12 cellular contexts compared by ENCODE assay signal in the genomic region with DNA sequence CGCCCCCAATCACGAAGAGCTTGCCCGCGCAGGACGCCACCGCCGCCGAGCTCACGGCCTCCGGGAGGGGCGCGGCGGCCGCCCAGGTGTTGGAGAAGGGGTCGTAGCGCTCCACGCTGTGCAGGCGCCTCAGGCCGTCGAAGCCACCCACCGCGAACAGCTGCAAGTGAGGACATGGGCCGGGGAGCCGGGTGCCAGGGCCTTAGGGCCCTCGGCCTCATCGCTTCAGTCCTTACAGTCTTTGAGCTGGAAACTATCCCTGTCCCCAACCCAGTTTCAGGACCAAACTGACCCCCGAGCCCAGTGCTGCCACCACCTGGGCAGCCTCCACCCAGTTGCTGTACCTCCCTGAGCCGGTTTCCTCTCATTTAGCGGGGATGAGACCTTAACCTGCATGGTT. TPM values are rescaled to one million over a fixed set of nuclear protein-coding genes. Genes with fewer than 3 reads are reported as not detected.
DNase-seq lines count a peak whose midpoint lies in the region; ATAC-seq and TF ChIP-seq lines count a peak whose summit lies in the region.
"Had no signal": no experiment of that assay in that cellular context is flagged by ENCODE, and none has a peak within 500 bp of the region (broad histone marks: within the 10 kb centered on the region; RNA-seq: fewer than 3 reads in every experiment).

No MANE protein-coding gene starts in this region.

- peaks cover 19% of the 10 kb centered on the region for H3K27me3 Mint-ChIP-seq in Calu3 (ENCODE audit: unreplicated experiment)
- H3K27me3 Mint-ChIP-seq in HFFc6 (ENCODE audit: insufficient read depth) = peaks cover 14% of the 10 kb centered on the region
- H3K27me3 Mint-ChIP-seq in neural crest cell (ENCODE audit: low read depth) = peaks cover 28% of the 10 kb centered on the region
- H3K27me3 Mint-ChIP-seq in activated naive CD4-positive, alpha-beta T cell treated with anti-CD3 and anti-CD28 coated beads, Interleukin-2, amount 10 ng/mL, durations not matched to agents 7 days and 5 days = peaks cover 37% of the 10 kb centered on the region

- DNase-seq in Calu3 (no peak), HFFc6 (no peak), cardiac fibroblast (ENCODE audit: low read depth in 2 of 2) (no peak), neural crest cell (ENCODE audit: low read depth, low spot score) (no peak), RPMI8226 (no peak)
- no peak for DNase-seq in activated naive CD4-positive, alpha-beta T cell treated with anti-CD3 and anti-CD28 coated beads, Interleukin-2, amount 10 ng/mL, durations not matched to agents 7 days and 5 days
- DNase-seq: activated CD4-positive, CD25-positive, alpha-beta regulatory T cell; KBM-7; Right ventricle myocardium superior had no signal

- no peak for ATAC-seq in GM18502 (IDR thresholded peaks at IDR 0.05; ENCODE audit: poor library complexity, unreplicated experiment)
- ATAC-seq in GM21526 (IDR thresholded peaks at IDR 0.05; ENCODE audit: low FRiP score, unreplicated experiment) = no peak

- CTCF ChIA-PET in Calu3 (lab: Charles Lee) = no interaction called here
- CTCF ChIA-PET in activated naive CD4-positive, alpha-beta T cell treated with anti-CD3 and anti-CD28 coated beads, Interleukin-2, amount 10 ng/mL, durations not matched to agents 7 days and 5 days (lab: Charles Lee) = interaction anchor here (0.6 to 3.5 kb wide), 9 partner anchors 9 to 283 kb away, joined by 3 to 16 read pairs (median 3); no protein-coding TSS in a partner anchor

- TF ChIP-seq CTCF in Calu3 (IDR thresholded peaks at IDR 0.05; ENCODE audit: unreplicated experiment) (peak; percentile 9), HFFc6 (IDR thresholded peaks at IDR 0.05) (peak; percentile 56), cardiac fibroblast (IDR thresholded peaks at IDR 0.05; ENCODE audit: low read depth, low read length) (peak; percentile 52), neural crest cell (conservative IDR thresholded peaks at IDR 0.05) (peak; percentile 25)

- H3K4me3 Mint-ChIP-seq in Calu3 (ENCODE audit: low read depth, unreplicated experiment) (no peak overlapping the region), HFFc6 (no peak overlapping the region), neural crest cell (no peak overlapping the region)
- H3K4me3 Mint-ChIP-seq in activated naive CD4-positive, alpha-beta T cell treated with anti-CD3 and anti-CD28 coated beads, Interleukin-2, amount 10 ng/mL, durations not matched to agents 7 days and 5 days = no peak overlapping the region
- H3K4me3 Mint-ChIP-seq: central memory CD8-positive, alpha-beta T cell had no signal

- H3K36me3 Mint-ChIP-seq in Calu3 (ENCODE audit: insufficient read depth, unreplicated experiment) (peaks cover 21% of the 10 kb centered on the region), HFFc6 (ENCODE audit: low read depth) (peaks cover 4% of the 10 kb centered on the region), neural crest cell (ENCODE audit: low read depth) (peaks cover 14% of the 10 kb centered on the region)
- peaks cover 8% of the 10 kb centered on the region for H3K36me3 Mint-ChIP-seq in activated naive CD4-positive, alpha-beta T cell treated with anti-CD3 and anti-CD28 coated beads, Interleukin-2, amount 10 ng/mL, durations not matched to agents 7 days and 5 days

- H3K9me3 Mint-ChIP-seq in Calu3 (ENCODE audit: low read depth, unreplicated experiment) = no peaks in the 10 kb centered on the region
- H3K9me3 Mint-ChIP-seq in HFFc6 = peaks cover 5% of the 10 kb centered on the region
- peaks cover 3% of the 10 kb centered on the region for H3K9me3 Mint-ChIP-seq in neural crest cell
- peaks cover 7% of the 10 kb centered on the region for H3K9me3 Mint-ChIP-seq in activated naive CD4-positive, alpha-beta T cell treated with anti-CD3 and anti-CD28 coated beads, Interleukin-2, amount 10 ng/mL, durations not matched to agents 7 days and 5 days
- H3K9me3 Mint-ChIP-seq: central memory CD8-positive, alpha-beta T cell had no signal

- intact Hi-C loops in Calu3 (cut with micrococcal nuclease; ENCODE audit: unreplicated experiment) = no loop called here

- H3K27ac Mint-ChIP-seq in Calu3 (ENCODE audit: unreplicated experiment) (no peak overlapping the region), HFFc6 (no peak overlapping the region), neural crest cell (ENCODE audit: unreplicated experiment) (no peak overlapping the region)
- H3K27ac Mint-ChIP-seq in activated naive CD4-positive, alpha-beta T cell treated with anti-CD3 and anti-CD28 coated beads, Interleukin-2, amount 10 ng/mL, durations not matched to agents 7 days and 5 days = no peak overlapping the region

- H3K4me1 Mint-ChIP-seq in Calu3 (ENCODE audit: low read depth, unreplicated experiment) (peaks cover 25% of the 10 kb centered on the region), HFFc6 (ENCODE audit: low read depth) (peaks cover 10% of the 10 kb centered on the region; the same call in 1 of the 2 replicates), neural crest cell (peaks cover 40% of the 10 kb centered on the region)
- peaks cover 16% of the 10 kb centered on the region for H3K4me1 Mint-ChIP-seq in activated naive CD4-positive, alpha-beta T cell treated with anti-CD3 and anti-CD28 coated beads, Interleukin-2, amount 10 ng/mL, durations not matched to agents 7 days and 5 days

- BruUV-seq in Calu3 (replicated peaks; lab: Mats Ljungman, UMichigan) = no TSS peak

- H3K4me3 ChIP-seq in cardiac fibroblast (replicated peaks in 1 of 2; ENCODE audit: low read depth in 2 of 2, low read length in 2 of 2) = no peak overlapping the region

RNA-seq across cellular contexts. Expression of a gene that starts 7.6 kb away (rescaled TPM):
- 1.3 and 2.1 TPM in 2 replicates for total RNA-seq in Calu3 (2022)
- total RNA-seq in HFFc6 (2021; fragmentation: NEBNext Ultra II Directional; extraction: Animal tissue kit (Norgen Biotek cat#: 25700)) = not detected
- 9.4 and 11.6 TPM in 2 replicates for total RNA-seq in neural crest cell

RNA-seq across cellular contexts. Expression of a gene that starts 26.1 kb away (rescaled TPM):
- total RNA-seq in Calu3 (2022) = 1,650 and 1,749 TPM in 2 replicates
- total RNA-seq in HFFc6 (2021; fragmentation: NEBNext Ultra II Directional; extraction: Animal tissue kit (Norgen Biotek cat#: 25700)) = 1,000 to 10,000 TPM; 1,897 to 2,167 (median 1,932) TPM
- 3,598 and 3,664 TPM in 2 replicates for total RNA-seq in neural crest cell
